In genomic region chr21:46459024-46459355, GRCh38 we compare ENCODE assay signal across 1 cellular context.
TF ChIP-seq lines count a peak whose summit lies in the region.

No MANE protein-coding gene starts in this region.

TF ChIP-seq in K562, 482 proteins besides CTCF, POLR2A, EP300 and RAD21 (continued from another document and continues in another):
- TF ChIP-seq ZKSCAN3 (CRISPR knock-in tag; IDR thresholded peaks at IDR 0.05) (no peak), ZNF668 (CRISPR knock-in tag; IDR thresholded peaks at IDR 0.05) (no peak), ZBTB7A (IDR thresholded peaks at IDR 0.05; ENCODE audit: borderline replicate concordance, control insufficient read depth, low read depth, low read length) (0 out of 2 replicates have a peak, but pooled peaks have one; percentile 82), POLR3A (IDR thresholded peaks at IDR 0.05; ENCODE audit: borderline replicate concordance, extremely low read depth, insufficient read depth, insufficient read length) (no peak), USF1 (CRISPR knock-in tag; IDR thresholded peaks at IDR 0.05) (no peak), CSDE1 (IDR thresholded peaks at IDR 0.05) (no peak), ZNF780A (CRISPR knock-in tag; IDR thresholded peaks at IDR 0.05) (no peak), ZBTB49 (CRISPR knock-in tag; IDR thresholded peaks at IDR 0.05; ENCODE audit: borderline replicate concordance) (no peak), ZBED1 (IDR thresholded peaks at IDR 0.05) (no peak), HINFP (tag; conservative IDR thresholded peaks at IDR 0.05; ENCODE audit: low read depth) (no peak), ZBTB1 (CRISPR knock-in tag; IDR thresholded peaks at IDR 0.05; ENCODE audit: borderline replicate concordance, low read depth) (no peak), ZNF232 (CRISPR knock-in tag; IDR thresholded peaks at IDR 0.05) (no peak), ZNF282 (CRISPR knock-in tag; IDR thresholded peaks at IDR 0.05) (no peak), GATA2 (CRISPR knock-in tag; IDR thresholded peaks at IDR 0.05) (no peak), LEF1 (IDR thresholded peaks at IDR 0.05) (no peak), ZKSCAN1 (IDR thresholded peaks at IDR 0.05; ENCODE audit: low read depth, low read length) (no peak), TSHZ1 (CRISPR knock-in tag; IDR thresholded peaks at IDR 0.05) (no peak), CHD2 (IDR thresholded peaks at IDR 0.05; ENCODE audit: low read depth, low read length) (no peak), ZC3H4 (CRISPR knock-in tag; IDR thresholded peaks at IDR 0.05; ENCODE audit: borderline replicate concordance) (no peak), E2F1 (CRISPR knock-in tag; IDR thresholded peaks at IDR 0.05) (no peak), POLR3G (IDR thresholded peaks at IDR 0.05; ENCODE audit: extremely low read depth, insufficient read length, insufficient replicate concordance) (no peak), ZNF134 (CRISPR knock-in tag; conservative IDR thresholded peaks at IDR 0.05) (no peak), ZNF76 (CRISPR knock-in tag; IDR thresholded peaks at IDR 0.05; ENCODE audit: borderline replicate concordance) (no peak), EHMT2 (IDR thresholded peaks at IDR 0.05) (no peak), ZNF175 (CRISPR knock-in tag; IDR thresholded peaks at IDR 0.05; ENCODE audit: low read depth) (peak; percentile 55; the same call in 1 of the 2 replicates), RREB1 (CRISPR knock-in tag; IDR thresholded peaks at IDR 0.05) (0 out of 2 replicates have a peak, but pooled peaks have one; percentile 69), NONO (IDR thresholded peaks at IDR 0.05; ENCODE audit: low read depth in 2 of 2, low read length in 1 of 2) (peak; percentile 34 to 82; a peak in 1 of 4 replicates), SMAD1 (IDR thresholded peaks at IDR 0.05; ENCODE audit: low read depth, low read length, partially characterized antibody) (peak; percentile 18), FOXP4 (CRISPR knock-in tag; IDR thresholded peaks at IDR 0.05; ENCODE audit: borderline replicate concordance) (no peak), GABPA (tag; conservative IDR thresholded peaks at IDR 0.05; ENCODE audit: low read depth) (no peak), FOXA3 (CRISPR knock-in tag; conservative IDR thresholded peaks at IDR 0.05 in 1 of 2, IDR thresholded peaks at IDR 0.05 in 1 of 2) (no peak), U2AF1 (optimal IDR thresholded peaks at IDR 0.05; ENCODE audit: low read depth, low read length) (no peak), CAMTA2 (CRISPR knock-in tag; conservative IDR thresholded peaks at IDR 0.05) (no peak), HDAC1 (IDR thresholded peaks at IDR 0.05) (peak in 1 of 2 experiments; percentile 38; a peak in 2 of 4 replicates), SNAPC5 (CRISPR knock-in tag; IDR thresholded peaks at IDR 0.05) (no peak), LARP7 (IDR thresholded peaks at IDR 0.05) (no peak), ZNF512 (tag; IDR thresholded peaks at IDR 0.05) (no peak), NRF1 (conservative IDR thresholded peaks at IDR 0.05 in 1 of 2, IDR thresholded peaks at IDR 0.05 in 1 of 2) (no peak), NCOA1 (IDR thresholded peaks at IDR 0.05; ENCODE audit: low read depth) (no peak), ZNF511 (CRISPR knock-in tag; IDR thresholded peaks at IDR 0.05) (no peak; the same call in 1 of the 2 replicates), JUND (IDR thresholded peaks at IDR 0.05; ENCODE audit: borderline replicate concordance, low read depth, low read length) (no peak), JUND (tag; IDR thresholded peaks at IDR 0.05; ENCODE audit: borderline replicate concordance, low read depth, low read length) (no peak), ARID1B (IDR thresholded peaks at IDR 0.05) (no peak), EZH2 (IDR thresholded peaks at IDR 0.05; ENCODE audit: borderline replicate concordance, low read depth, low read length) (no peak)
